In the genomic region with DNA sequence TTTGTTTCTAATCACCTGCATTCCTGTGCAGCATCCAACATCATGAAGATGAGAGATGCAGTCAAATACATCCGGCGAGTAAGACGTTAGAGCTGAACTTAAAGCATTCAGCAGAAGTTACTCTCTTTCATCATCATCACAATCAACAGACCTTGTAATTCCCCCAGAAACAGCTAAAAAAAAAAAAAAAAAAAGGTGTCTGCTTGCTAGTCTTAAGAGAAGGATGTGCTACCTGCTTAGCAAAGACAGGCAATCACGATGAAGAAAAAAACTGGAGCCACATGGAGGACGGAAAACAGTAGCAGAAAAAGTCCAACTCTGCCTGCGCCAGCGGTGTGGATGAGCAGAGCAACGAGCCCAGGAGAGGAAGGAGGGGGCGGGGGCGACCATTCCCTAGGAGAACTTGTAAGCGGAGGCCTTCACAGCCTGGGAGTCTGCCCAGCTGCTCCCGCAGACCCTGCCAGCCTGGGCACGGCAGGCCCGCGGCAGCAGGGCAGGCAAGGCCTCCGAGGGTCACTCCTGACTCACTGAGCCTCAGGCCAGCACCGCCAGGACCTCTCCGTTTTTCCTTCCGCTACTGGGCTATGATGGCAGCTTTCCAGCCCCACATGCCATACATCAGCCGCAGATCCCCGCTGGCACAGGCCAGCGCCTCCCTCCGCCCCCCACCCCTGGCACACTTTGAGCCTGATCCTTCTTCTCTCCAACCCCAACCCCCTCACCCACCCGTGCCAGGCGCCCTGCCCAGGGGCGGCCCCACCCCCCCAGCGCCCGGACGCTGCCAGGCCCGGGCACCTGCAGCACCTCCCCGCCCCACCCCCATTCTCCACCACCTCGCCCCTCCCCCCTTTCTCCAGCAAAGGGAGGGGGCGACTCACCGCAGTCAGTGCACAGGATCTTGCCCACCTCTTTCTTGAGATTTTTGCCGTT, we compare ENCODE assay signal across 8 cellular contexts. TPM values are rescaled to one million over a fixed set of nuclear protein-coding genes. Genes with fewer than 3 reads are reported as not detected.
DNase-seq lines count a peak whose midpoint lies in the region; ATAC-seq, FAIRE-seq and TF ChIP-seq lines count a peak whose summit lies in the region.

No MANE protein-coding gene starts in this region.

- H3K27me3 ChIP-seq in endocrine pancreas (ENCODE audit: control insufficient read depth, insufficient read depth, low read length) (no peaks in the 10 kb centered on the region), lung (ENCODE audit: control insufficient read depth, insufficient read depth) (no peaks in the 10 kb centered on the region), thoracic aorta (replicated peaks; ENCODE audit: insufficient read depth) (no peaks in the 10 kb centered on the region)

- H3K36me3 ChIP-seq in endocrine pancreas (ENCODE audit: control insufficient read depth, insufficient read depth, low read length), result no peaks in the 10 kb centered on the region
- H3K36me3 ChIP-seq in lung (ENCODE audit: control insufficient read depth in 2 of 2, insufficient read depth in 2 of 2, low read length in 2 of 2), result no peaks in the 10 kb centered on the region
- no peaks in the 10 kb centered on the region for H3K36me3 ChIP-seq in thoracic aorta

- H3K27ac ChIP-seq in lung (ENCODE audit: low read depth in 1 of 2, low read length in 1 of 2) (peak overlapping the region; percentile 60 to 64), thoracic aorta (peak overlapping the region; percentile 50 to 53)

- peak overlapping the region; percentile 65 for H3K9ac ChIP-seq in endocrine pancreas (ENCODE audit: control insufficient read depth, insufficient read depth, low read length)

- FAIRE-seq in GM18507 (lab: Jason Lieb, UNC), result peak; percentile 41

- no peak for ATAC-seq in lung (ENCODE audit: insufficient read depth, low FRiP score)
- ATAC-seq in thoracic aorta (ENCODE audit: insufficient number of reproducible peaks, low FRiP score, low read depth), result no peak
- ATAC-seq in GM18909 (IDR thresholded peaks at IDR 0.05; ENCODE audit: poor library complexity, unreplicated experiment), result no peak

- no peak for TF ChIP-seq CTCF in AG10803 (conservative IDR thresholded peaks at IDR 0.05; ENCODE audit: low read length)
- no peak for TF ChIP-seq CTCF in lung (IDR thresholded peaks at IDR 0.05; ENCODE audit: control extremely low read depth, extremely low read depth)
- no peak for TF ChIP-seq CTCF in thoracic aorta (IDR thresholded peaks at IDR 0.05)

- in situ Hi-C loops in SK-MEL-5 (cut with HindIII; ENCODE audit: low pct_unique_long_range_greater_than_20kb, low sequenced_read_pairs), result no loop called here

- H3K4me1 ChIP-seq in endocrine pancreas (ENCODE audit: control insufficient read depth, insufficient read depth, low read length), result peaks cover 25% of the 10 kb centered on the region
- peaks cover 0 to 7% of the 10 kb centered on the region in 2 donors for H3K4me1 ChIP-seq in lung (ENCODE audit: control insufficient read depth in 2 of 2, insufficient read depth in 2 of 2, low read length in 2 of 2)
- H3K4me1 ChIP-seq in thoracic aorta (ENCODE audit: control insufficient read depth in 1 of 2, low read depth in 2 of 2), result peaks cover 17 to 44% of the 10 kb centered on the region in 2 donors

- no peaks in the 10 kb centered on the region for H3K9me3 ChIP-seq in endocrine pancreas (ENCODE audit: control insufficient read depth, low read length)
- peaks cover 0 to 2% of the 10 kb centered on the region in 2 donors for H3K9me3 ChIP-seq in lung (ENCODE audit: control insufficient read depth in 2 of 2, insufficient read depth in 1 of 2, low read length in 1 of 2)
- H3K9me3 ChIP-seq in thoracic aorta, result no peaks in the 10 kb centered on the region

- H3K4me3 ChIP-seq in AG10803 (ENCODE audit: low read length) (peak overlapping the region; percentile 62), endocrine pancreas (ENCODE audit: control insufficient read depth, insufficient read depth, low read length) (peak overlapping the region; percentile 68), lung (peak overlapping the region; percentile 40), thoracic aorta (peak overlapping the region; percentile 86)

- WGBS in lung, 2 donors, result 7 to 10% methylated on average over 34 to 35 of the region's 35 CpGs

- DNase-seq in AG10803 (ENCODE audit: low read depth) (peak; percentile 48), GM18507 (ENCODE audit: extremely low spot score, insufficient read length, low read depth) (no peak), SK-MEL-5 (ENCODE audit: low read depth, low spot score) (peak; percentile 79), lung (ENCODE audit: low spot score) (peak; percentile 34), thoracic aorta (ENCODE audit: low spot score) (peak; percentile 18), T-helper 9 cell (no peak)

RNA-seq across cellular contexts. Expression of a gene that starts 1.3 kb away (rescaled TPM):
- 7.3 and 7.8 TPM in 2 replicates for total RNA-seq in SK-MEL-5 (2014; rRNA removed; shearing (Covaris generic))
- 8.5 and 9.5 TPM in 2 replicates for polyA plus RNA-seq in SK-MEL-5 (2015; cell fraction: cytosol; rRNA removed)
- 12.1 and 15.1 TPM in 2 replicates for polyA plus RNA-seq in SK-MEL-5 (2015; cell fraction: nucleus; rRNA removed)
- 1 to 10 TPM; 1.6 to 3.0 TPM for total RNA-seq in lung
- under 1 TPM; 0.41 to 0.42 TPM for polyA plus RNA-seq in lung
- total RNA-seq in thoracic aorta, result 1 to 10 TPM; 2.3 to 6.9 TPM

Comparison
In these comparisons a context has a peak if more than half of its experiments do, and no peak if none do; other contexts are left out.
1. DNase-seq: peak in AG10803 (single experiment), SK-MEL-5 (single experiment), lung (single experiment) and thoracic aorta (single experiment); none in GM18507 (single experiment) and T-helper 9 cell (single experiment).
2. Peak in every context shown above with its lines, with median percentiles within 50 percentile points of each other: H3K4me3 ChIP-seq.